13 cellular contexts compared by ENCODE assay signal in the genomic region with DNA sequence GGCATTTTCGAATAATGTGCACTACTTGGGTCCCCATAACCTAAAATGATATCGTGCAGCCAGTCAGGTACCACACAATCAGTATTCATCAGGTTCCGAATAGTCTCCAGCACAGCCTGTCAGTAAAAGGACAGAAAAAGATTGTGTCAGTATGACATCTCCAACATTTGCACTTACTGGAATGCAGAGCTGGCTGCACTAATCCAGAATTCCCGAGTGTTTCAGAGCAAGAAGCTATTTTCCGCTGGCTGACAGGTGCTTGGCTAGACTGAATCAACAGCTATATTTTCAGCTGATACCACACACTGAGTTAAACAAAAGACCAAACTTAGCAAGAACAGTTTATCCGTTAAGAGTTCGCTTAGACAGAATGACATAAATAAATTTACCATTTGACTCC.
"Had no signal": no experiment of that assay in that cellular context is flagged by ENCODE, and none has a peak within 500 bp of the region (broad histone marks: within the 10 kb centered on the region; RNA-seq: fewer than 3 reads in every experiment).

No MANE protein-coding gene starts in this region.

- DNase-seq: activated CD4-positive, alpha-beta memory T cell treated with anti-CD3 and anti-CD28 coated beads for 36 hours; activated effector memory CD4-positive, alpha-beta T cell treated with Interleukin-2 at 50 U/mL for 16 hours; activated naive CD4-positive, alpha-beta T cell treated with anti-CD3 and anti-CD28 coated beads, Interleukin-2, amount 50 U/mL, for 16 hours; activated T-cell treated with anti-CD3 and anti-CD28 coated beads, Interleukin-2, amount 50 U/mL, for 24 hours; erythroblast; left lung; nephron progenitor cell; WERI-Rb-1 had no signal

- H3K27me3 ChIP-seq: hepatocyte, left lung had no signal

- H3K4me3 ChIP-seq: hepatocyte, left lung, prostate gland, thoracic aorta had no signal

- H3K4me1 ChIP-seq: left lung, prostate gland had no signal

- ATAC-seq: left lung; sciatic nerve; stimulated activated effector memory CD8-positive, alpha-beta T cell treated with anti-CD3 and anti-CD28 coated beads, Interleukin-12 subunit alpha, Interleukin-12 subunit beta, amount 100 ng/mL, for 72 hours had no signal

- H3K27ac ChIP-seq: hepatocyte, left lung, prostate gland, thoracic aorta, WERI-Rb-1 had no signal

- H3K9me3 ChIP-seq: left lung, prostate gland, thoracic aorta had no signal

- H3K36me3 ChIP-seq: prostate gland had no signal
